ENCODE assay signal across 1 cellular context in the genomic region with DNA sequence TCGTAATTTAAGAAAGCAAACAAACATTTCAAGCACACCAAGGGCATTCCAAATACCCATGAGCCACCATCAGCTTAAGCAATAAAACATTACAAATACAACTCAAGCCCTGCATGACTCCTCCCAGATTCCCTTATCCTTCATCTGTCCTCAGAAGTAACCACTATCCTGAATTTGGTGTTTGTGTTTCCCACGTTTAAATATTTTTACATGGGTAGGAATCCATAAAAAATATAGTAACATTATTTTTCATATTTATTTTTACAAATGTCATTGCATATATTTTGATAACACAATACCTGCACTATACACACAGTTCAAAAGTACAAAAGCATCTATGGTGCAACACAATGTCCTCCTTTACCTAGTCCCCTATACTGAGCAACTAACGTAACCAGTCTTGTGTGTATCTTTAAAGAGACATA.
TF ChIP-seq lines count a peak whose summit lies in the region.

No MANE protein-coding gene starts in this region.

TF ChIP-seq in IMR-90, 13 proteins besides CTCF, POLR2A, EP300 and RAD21:
- TF ChIP-seq USF2 (IDR thresholded peaks at IDR 0.05; ENCODE audit: low read depth, low read length) (no peak), CEBPB (IDR thresholded peaks at IDR 0.05; ENCODE audit: low read depth, low read length) (no peak), RCOR1 (IDR thresholded peaks at IDR 0.05; ENCODE audit: insufficient replicate concordance, low read length) (no peak), FOS (IDR thresholded peaks at IDR 0.05; ENCODE audit: low read depth, low read length) (no peak)
TF ChIP-seq in IMR-90: peak in this region for 0.
